Comparison of ENCODE assay signal across 20 cellular contexts in the genomic region with DNA sequence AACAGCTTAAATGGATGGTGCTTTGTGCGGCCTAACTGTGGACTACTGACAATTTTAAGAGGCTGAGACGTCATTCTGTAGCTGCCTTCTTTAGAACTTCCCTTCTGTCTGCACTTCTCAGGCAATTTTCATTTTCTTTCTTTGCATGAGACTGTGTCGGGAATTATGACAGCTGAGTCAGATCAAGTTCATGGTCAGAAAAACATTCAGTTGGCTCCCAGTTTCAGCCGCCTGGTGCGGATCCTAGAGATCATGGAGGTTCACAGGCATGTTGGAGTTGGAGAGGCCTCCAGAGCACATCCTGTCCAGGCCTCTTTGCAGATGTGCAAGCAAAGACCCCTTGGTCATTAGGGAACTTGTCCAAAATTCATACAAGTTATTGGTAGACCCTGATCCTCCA.
DNase-seq lines count a peak whose midpoint lies in the region; ATAC-seq and TF ChIP-seq lines count a peak whose summit lies in the region.
"Had no signal": no experiment of that assay in that cellular context is flagged by ENCODE, and none has a peak within 500 bp of the region (broad histone marks: within the 10 kb centered on the region; RNA-seq: fewer than 3 reads in every experiment).

No MANE protein-coding gene starts in this region.

- H3K27ac ChIP-seq in right cardiac atrium (ENCODE audit: low read length) (peak overlapping the region; percentile 32), thoracic aorta (peak overlapping the region; percentile 34 to 55)
- H3K27ac ChIP-seq: A549 had no signal

- ATAC-seq in right cardiac atrium (peak in 1 of 2 donors; percentile 23), left ventricle myocardium superior (no peak), thoracic aorta (ENCODE audit: insufficient number of reproducible peaks, low FRiP score, low read depth) (no peak)
- ATAC-seq: A549, GM23338, HCT116 had no signal

- H3K4me1 Mint-ChIP-seq in nephron progenitor cell, result peaks cover 56% of the 10 kb centered on the region
- H3K4me1 Mint-ChIP-seq: CD4-positive, alpha-beta memory T cell had no signal

- no peak overlapping the region for H3K4me3 ChIP-seq in right cardiac atrium (ENCODE audit: low read length)
- no peak overlapping the region for H3K4me3 ChIP-seq in choroid plexus epithelial cell (ENCODE audit: low read depth, low read length)
- no peak overlapping the region for H3K4me3 ChIP-seq in thoracic aorta
- H3K4me3 ChIP-seq: A549, GM23338 had no signal

- peaks cover 3% of the 10 kb centered on the region for H3K9me3 Mint-ChIP-seq in nephron progenitor cell
- H3K9me3 Mint-ChIP-seq: CD4-positive, alpha-beta memory T cell; GM23338; H9 had no signal

- no peak for TF ChIP-seq CTCF in choroid plexus epithelial cell (conservative IDR thresholded peaks at IDR 0.05; ENCODE audit: low read depth, low read length)
- TF ChIP-seq CTCF in thoracic aorta (IDR thresholded peaks at IDR 0.05), result no peak
- no peak for TF ChIP-seq CTCF in nephron progenitor cell (IDR thresholded peaks at IDR 0.05)

- no peak overlapping the region for H3K4me3 Mint-ChIP-seq in nephron progenitor cell
- H3K4me3 Mint-ChIP-seq: CD4-positive, alpha-beta memory T cell; GM23338; H9 had no signal

- 65% methylated on average over 5 of the region's 5 CpGs for WGBS in right cardiac atrium

- DNase-seq in right cardiac atrium, result peak in 1 of 3 donors; percentile 57
- DNase-seq in left ventricle myocardium superior, result no peak
- peak; percentile 62 for DNase-seq in choroid plexus epithelial cell (ENCODE audit: low read depth)
- DNase-seq in thoracic aorta (ENCODE audit: low spot score), result no peak
- no peak for DNase-seq in NCI-H1105 treated with DMSO at 0.1 percent for 48 hours (lab: John Stamatoyannopoulos, UW)
- no peak for DNase-seq in central memory CD4-positive, alpha-beta T cell
- DNase-seq in nephron progenitor cell, result no peak
- DNase-seq: 8988T; ACHN; C1 segment of cervical spinal cord; Calu3; CD4-positive, alpha-beta memory T cell; COR-L47; DMS53; DMS79 treated with DMSO at 0.1 percent for 48 hours; GF-D8; H9 had no signal

- H3K27me3 ChIP-seq in right cardiac atrium (ENCODE audit: control insufficient read depth, insufficient read depth), result no peaks in the 10 kb centered on the region
- no peaks in the 10 kb centered on the region for H3K27me3 ChIP-seq in thoracic aorta (replicated peaks; ENCODE audit: insufficient read depth)

- no peaks in the 10 kb centered on the region for H3K36me3 ChIP-seq in thoracic aorta

- intact Hi-C loops in right cardiac atrium (cut with DNase I) (no loop called here), left ventricle myocardium superior (cut with micrococcal nuclease) (no loop called here)

- peaks cover 59% of the 10 kb centered on the region for H3K36me3 Mint-ChIP-seq in nephron progenitor cell (ENCODE audit: low read depth)
- H3K36me3 Mint-ChIP-seq: CD4-positive, alpha-beta memory T cell had no signal

- H3K4me1 ChIP-seq in right cardiac atrium (ENCODE audit: control insufficient read depth, insufficient read depth, low read length) (peaks cover 7% of the 10 kb centered on the region), thoracic aorta (ENCODE audit: control insufficient read depth in 1 of 2, low read depth in 2 of 2) (peaks cover 10 to 25% of the 10 kb centered on the region in 2 donors)

- H3K27ac Mint-ChIP-seq in nephron progenitor cell, result no peak overlapping the region
- H3K27ac Mint-ChIP-seq: CD4-positive, alpha-beta memory T cell; GM23338; H9 had no signal

- H3K9me3 ChIP-seq in right cardiac atrium (ENCODE audit: control insufficient read depth, low read length) (no peaks in the 10 kb centered on the region), thoracic aorta (no peaks in the 10 kb centered on the region)
- H3K9me3 ChIP-seq: A549 had no signal

- H3K27me3 Mint-ChIP-seq in nephron progenitor cell (ENCODE audit: low read depth, poor library complexity), result no peaks in the 10 kb centered on the region
